In the genomic region with DNA sequence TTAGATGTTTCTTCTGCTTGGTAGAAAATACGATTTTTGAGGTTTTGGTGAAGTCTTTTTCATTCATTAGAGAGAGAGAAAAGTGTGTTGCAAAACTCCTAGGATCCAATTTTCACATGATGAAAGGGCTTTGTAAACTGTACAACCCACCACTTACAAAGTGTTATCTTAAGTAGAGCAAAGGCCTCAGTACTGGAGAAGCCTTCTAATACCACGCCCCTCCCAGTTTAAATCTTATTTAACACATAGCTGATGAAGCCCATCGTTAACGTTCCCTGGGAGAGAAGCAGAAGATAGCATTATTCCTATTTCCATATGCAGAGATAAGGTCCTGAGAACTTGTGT, we compare ENCODE assay signal across 8 cellular contexts. TPM values are rescaled to one million over a fixed set of nuclear protein-coding genes. Genes with fewer than 3 reads are reported as not detected.
DNase-seq lines count a peak whose midpoint lies in the region; ATAC-seq and TF ChIP-seq lines count a peak whose summit lies in the region.

No MANE protein-coding gene starts in this region.

- H4K20me1 ChIP-seq in OCI-LY3 (ENCODE audit: insufficient read depth, low read length) = no peaks in the 10 kb centered on the region

- H3K36me3 ChIP-seq in OCI-LY3 (replicated peaks; ENCODE audit: low read depth, low read length) (no peaks in the 10 kb centered on the region), endocrine pancreas (ENCODE audit: control insufficient read depth, insufficient read depth, low read length) (no peaks in the 10 kb centered on the region)

- H3K4me3 Mint-ChIP-seq in activated CD4-positive, alpha-beta T cell treated with anti-CD3 and anti-CD28 coated beads, Interleukin-2, amount 10 ng/mL, durations not matched to agents 24 days and 14 days = peak overlapping the region; percentile 89
- peak overlapping the region; percentile 72 for H3K4me3 Mint-ChIP-seq in natural killer cell treated with Interleukin-12 subunit alpha and Interleukin-12 subunit beta and Interleukin-15 and Interleukin-18, amount 100 ng/mL, for 72 hours

- H3K4me3 ChIP-seq in OCI-LY3 (ENCODE audit: low read length) (peak overlapping the region; percentile 82), endocrine pancreas (ENCODE audit: control insufficient read depth, insufficient read depth, low read length) (peak overlapping the region; percentile 50)

- peak overlapping the region; percentile 85 for H3K4me2 ChIP-seq in OCI-LY3 (ENCODE audit: low read length)

- peaks cover 21% of the 10 kb centered on the region for H3K27me3 ChIP-seq in OCI-LY3 (ENCODE audit: low read depth, low read length)
- H3K27me3 ChIP-seq in endocrine pancreas (ENCODE audit: control insufficient read depth, insufficient read depth, low read length) = no peaks in the 10 kb centered on the region

- no peaks in the 10 kb centered on the region for H3K79me2 ChIP-seq in OCI-LY3 (ENCODE audit: low read length)

- H3K4me1 Mint-ChIP-seq in activated CD4-positive, alpha-beta T cell treated with anti-CD3 and anti-CD28 coated beads, Interleukin-2, amount 10 ng/mL, durations not matched to agents 24 days and 14 days = peaks cover 33% of the 10 kb centered on the region
- H3K4me1 Mint-ChIP-seq in natural killer cell treated with Interleukin-12 subunit alpha and Interleukin-12 subunit beta and Interleukin-15 and Interleukin-18, amount 100 ng/mL, for 72 hours (ENCODE audit: low read depth in 2 of 2) = peaks cover 17 to 31% of the 10 kb centered on the region in 2 donors

- ATAC-seq in natural killer cell treated with Interleukin-12 subunit alpha and Interleukin-12 subunit beta and Interleukin-15 and Interleukin-18, amount 100 ng/mL, for 72 hours = peak; percentile 3 to 5

- no peaks in the 10 kb centered on the region for H3K27me3 Mint-ChIP-seq in activated CD4-positive, alpha-beta T cell treated with anti-CD3 and anti-CD28 coated beads, Interleukin-2, amount 10 ng/mL, durations not matched to agents 24 days and 14 days
- H3K27me3 Mint-ChIP-seq in natural killer cell treated with Interleukin-12 subunit alpha and Interleukin-12 subunit beta and Interleukin-15 and Interleukin-18, amount 100 ng/mL, for 72 hours = peaks cover 0 to 9% of the 10 kb centered on the region in 2 donors

- DNase-seq in activated CD4-positive, alpha-beta T cell treated with anti-CD3 and anti-CD28 coated beads, Interleukin-2, amount 10 ng/mL, durations not matched to agents 24 days and 14 days = no peak
- no peak for DNase-seq in activated CD4-positive, alpha-beta T cell treated with anti-CD3 and anti-CD28 coated beads, Interleukin-2, amount 50 U/mL, for 48 hours
- DNase-seq in natural killer cell treated with Interleukin-12 subunit alpha and Interleukin-12 subunit beta and Interleukin-15 and Interleukin-18, amount 100 ng/mL, for 72 hours (ENCODE audit: low spot score) = no peak
- no peak for DNase-seq in RPMI8226
- no peak for DNase-seq in GDM1 (lab: John Stamatoyannopoulos, UW)
- no peak for DNase-seq in SHP77 (lab: John Stamatoyannopoulos, UW)

- H3K4me1 ChIP-seq in OCI-LY3 (ENCODE audit: low read length) = peaks cover 26% of the 10 kb centered on the region
- H3K4me1 ChIP-seq in endocrine pancreas (ENCODE audit: control insufficient read depth, insufficient read depth, low read length) = no peaks in the 10 kb centered on the region

- peaks cover 4% of the 10 kb centered on the region for H3K36me3 Mint-ChIP-seq in activated CD4-positive, alpha-beta T cell treated with anti-CD3 and anti-CD28 coated beads, Interleukin-2, amount 10 ng/mL, durations not matched to agents 24 days and 14 days (ENCODE audit: low read depth)
- H3K36me3 Mint-ChIP-seq in natural killer cell treated with Interleukin-12 subunit alpha and Interleukin-12 subunit beta and Interleukin-15 and Interleukin-18, amount 100 ng/mL, for 72 hours = no peaks in the 10 kb centered on the region

- H3K9me3 ChIP-seq in OCI-LY3 (ENCODE audit: insufficient read depth, low read length) (no peaks in the 10 kb centered on the region), endocrine pancreas (ENCODE audit: control insufficient read depth, low read length) (no peaks in the 10 kb centered on the region)

- peak overlapping the region; percentile 83 for H3K27ac Mint-ChIP-seq in activated CD4-positive, alpha-beta T cell treated with anti-CD3 and anti-CD28 coated beads, Interleukin-2, amount 10 ng/mL, durations not matched to agents 24 days and 14 days
- H3K27ac Mint-ChIP-seq in natural killer cell treated with Interleukin-12 subunit alpha and Interleukin-12 subunit beta and Interleukin-15 and Interleukin-18, amount 100 ng/mL, for 72 hours = peak overlapping the region; percentile 24 to 60

- intact Hi-C loops in activated CD4-positive, alpha-beta T cell treated with anti-CD3 and anti-CD28 coated beads, Interleukin-2, amount 10 ng/mL, durations not matched to agents 24 days and 14 days (cut with micrococcal nuclease) = loop anchor here (5.0 kb wide), 4 partner anchors 111 to 426 kb away; no protein-coding TSS in a partner anchor

- H2AFZ ChIP-seq in OCI-LY3 (ENCODE audit: low read depth, low read length) = peak overlapping the region; percentile 94

- no peak overlapping the region for H3K27ac ChIP-seq in OCI-LY3 (ENCODE audit: low read length)

- TF ChIP-seq CTCF in OCI-LY3 (IDR thresholded peaks at IDR 0.05; ENCODE audit: low read depth, low read length) = no peak

- no peaks in the 10 kb centered on the region for H3K9me3 Mint-ChIP-seq in activated CD4-positive, alpha-beta T cell treated with anti-CD3 and anti-CD28 coated beads, Interleukin-2, amount 10 ng/mL, durations not matched to agents 24 days and 14 days
- H3K9me3 Mint-ChIP-seq in natural killer cell treated with Interleukin-12 subunit alpha and Interleukin-12 subunit beta and Interleukin-15 and Interleukin-18, amount 100 ng/mL, for 72 hours = no peaks in the 10 kb centered on the region

- peak overlapping the region; percentile 73 for H3K9ac ChIP-seq in OCI-LY3 (ENCODE audit: low read length)
- peak overlapping the region; percentile 30 for H3K9ac ChIP-seq in endocrine pancreas (ENCODE audit: control insufficient read depth, insufficient read depth, low read length)

RNA-seq across cellular contexts. Expression of a gene that starts 0.9 kb away (rescaled TPM):
- 4.1 and 5.2 TPM in 2 replicates for total RNA-seq in activated CD4-positive, alpha-beta T cell treated with anti-CD3 and anti-CD28 coated beads, Interleukin-2, amount 10 ng/mL, durations not matched to agents 24 days and 14 days
- total RNA-seq in natural killer cell treated with Interleukin-12 subunit alpha and Interleukin-12 subunit beta and Interleukin-15 and Interleukin-18, amount 100 ng/mL, for 72 hours = 1 to 10 TPM in 1 of 2 donors, under 1 TPM in 1; 0.90 to 3.3 TPM

RNA-seq across cellular contexts. Expression of a gene that starts 26.8 kb away (rescaled TPM):
- 123 and 133 TPM in 2 replicates for total RNA-seq in activated CD4-positive, alpha-beta T cell treated with anti-CD3 and anti-CD28 coated beads, Interleukin-2, amount 10 ng/mL, durations not matched to agents 24 days and 14 days
- total RNA-seq in natural killer cell treated with Interleukin-12 subunit alpha and Interleukin-12 subunit beta and Interleukin-15 and Interleukin-18, amount 100 ng/mL, for 72 hours = 10 to 100 TPM; 79.2 to 81.3 TPM
